ENCODE assay signal across 24 cellular contexts in the genomic region with DNA sequence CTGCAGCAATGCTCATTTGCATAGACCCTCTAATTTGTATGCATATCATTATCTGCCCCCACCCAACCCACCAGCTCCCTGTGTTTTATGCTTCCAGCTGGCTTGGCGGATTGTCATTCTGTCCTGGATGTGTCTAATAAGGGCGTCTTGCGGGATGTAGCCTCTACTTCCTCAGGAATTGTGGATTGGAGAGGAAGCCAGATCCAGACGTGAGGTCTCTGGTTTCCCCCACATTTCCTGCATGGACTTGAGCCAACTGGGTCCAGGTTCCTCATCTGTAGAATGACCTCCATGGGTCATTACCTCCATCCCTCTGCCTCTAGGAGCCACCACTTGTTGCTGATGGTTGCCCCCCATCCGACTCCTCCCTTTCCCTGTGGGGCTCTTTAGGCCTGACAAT. TPM values are rescaled to one million over a fixed set of nuclear protein-coding genes. Genes with fewer than 3 reads are reported as not detected.
"Had no signal": no experiment of that assay in that cellular context is flagged by ENCODE, and none has a peak within 500 bp of the region (broad histone marks: within the 10 kb centered on the region; RNA-seq: fewer than 3 reads in every experiment).

No MANE protein-coding gene starts in this region.

- H3K4me3 ChIP-seq: colonic mucosa, sigmoid colon, upper lobe of right lung had no signal

- H3K9me3 Mint-ChIP-seq: nephron; stimulated activated naive B cell treated with anti-CD40 and anti-IgM and Interleukin-4, amounts not matched to agents 10 μg/mL and 1 μg/mL and 100 μg/mL, for 72 hours had no signal

- H3K4me3 Mint-ChIP-seq: brain, nephron had no signal

- H3K36me3 Mint-ChIP-seq: brain had no signal

- DNase-seq: activated CD4-positive, alpha-beta T cell treated with anti-CD3 and anti-CD28 coated beads, Interleukin-2, amount 50 U/mL, for 4 hours; activated CD4-positive, CD25-positive, alpha-beta regulatory T cell treated with anti-CD3 and anti-CD28 coated beads, Interleukin-2, amount 50 U/mL, for 72 hours; activated CD8-positive, alpha-beta memory T cell treated with anti-CD3 and anti-CD28 coated beads, Interleukin-2, amount 50 U/mL, for 4 hours; activated effector memory CD4-positive, alpha-beta T cell treated with anti-CD3 and anti-CD28 coated beads, Interleukin-2, amount 50 U/mL, for 16 hours; activated naive CD4-positive, alpha-beta T cell treated with anti-CD3 and anti-CD28 coated beads, Interleukin-2, amount 50 U/mL, for 16 hours; activated T-cell treated with anti-CD3 and anti-CD28 coated beads, Interleukin-2, amount 50 U/mL, for 72 hours; caudate nucleus; colonic mucosa; erythroblast; hypothalamus; islet precursor cell; left colon; midbrain; nucleus accumbens; sigmoid colon; SK-N-SH; stimulated activated naive B cell treated with anti-CD40 and anti-IgM and Interleukin-4, amounts not matched to agents 10 μg/mL and 1 μg/mL and 100 μg/mL, for 72 hours; T-helper 9 cell; upper lobe of right lung had no signal

- H3K4me1 Mint-ChIP-seq: brain, nephron had no signal

- H3K27ac Mint-ChIP-seq: brain, nephron had no signal

- ATAC-seq: left colon had no signal

- FAIRE-seq: endometrium, frontal cortex had no signal

RNA-seq across cellular contexts. Expression of a gene that starts 7.3 kb away (rescaled TPM):
- total RNA-seq: frontal cortex, lung microvascular endothelial cell had no signal
- polyA plus RNA-seq: SK-N-SH had no signal
